In the genomic region with DNA sequence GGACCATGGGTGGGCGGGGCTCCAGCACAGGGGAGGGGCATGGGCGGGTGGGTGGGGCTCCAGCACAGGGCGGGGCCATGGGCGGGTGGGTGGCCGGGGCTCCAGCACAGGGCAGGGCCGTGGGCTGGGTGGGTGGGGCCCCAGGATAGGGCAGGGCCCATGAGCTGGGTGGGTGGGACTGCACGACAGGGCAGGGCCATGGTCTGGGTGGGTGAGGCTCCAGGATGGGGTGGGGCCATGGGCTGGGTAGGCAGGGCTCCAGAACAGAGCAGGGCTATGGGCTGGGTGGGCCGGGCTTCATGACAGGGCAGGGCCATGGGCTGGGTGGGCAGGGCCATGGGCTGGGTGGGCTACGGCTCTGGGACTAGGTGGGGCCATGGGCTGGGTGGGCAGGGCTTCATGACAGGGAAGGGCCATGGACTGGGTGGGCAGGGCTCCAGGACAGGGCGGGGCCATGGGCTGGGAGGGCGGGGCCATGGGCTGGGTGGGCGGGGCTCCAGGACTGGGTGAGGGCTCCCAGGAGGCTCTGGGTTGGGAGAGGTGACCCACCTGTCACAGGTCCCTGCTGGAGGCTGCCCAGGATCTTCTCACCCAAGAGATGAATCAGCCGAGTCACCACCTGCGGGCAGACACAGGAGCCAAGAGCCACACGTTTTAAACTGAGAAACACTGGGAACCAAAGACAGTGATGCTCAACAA, we compare ENCODE assay signal across 10 cellular contexts. TPM values are rescaled to one million over a fixed set of nuclear protein-coding genes. Genes with fewer than 3 reads are reported as not detected.
A peak's percentile ranks its signal among the peaks of the same experiment; 100 is the strongest.
DNase-seq lines count a peak whose midpoint lies in the region; FAIRE-seq and TF ChIP-seq lines count a peak whose summit lies in the region.
"Had no signal": no experiment of that assay in that cellular context is flagged by ENCODE, and none has a peak within 500 bp of the region (broad histone marks: within the 10 kb centered on the region; RNA-seq: fewer than 3 reads in every experiment).

No MANE protein-coding gene starts in this region.

- H3K4me2 ChIP-seq in SK-N-SH: no peak overlapping the region

- no peaks in the 10 kb centered on the region for H3K9me3 ChIP-seq in SK-N-SH
- H3K9me3 ChIP-seq: SJSA1 had no signal

- H3K79me2 ChIP-seq in SK-N-SH (ENCODE audit: insufficient read depth): no peaks in the 10 kb centered on the region

- no peak overlapping the region for H3K9ac ChIP-seq in SK-N-SH

- TF ChIP-seq EP300 in SK-N-SH (IDR thresholded peaks at IDR 0.05; ENCODE audit: borderline replicate concordance in 1 of 2, low read depth in 1 of 2, low read length in 1 of 2): no peak

- H3K27me3 ChIP-seq in SK-N-SH (ENCODE audit: insufficient read depth): no peaks in the 10 kb centered on the region
- H3K27me3 ChIP-seq: SJSA1 had no signal

- TF ChIP-seq CTCF in SK-N-SH (IDR thresholded peaks at IDR 0.05): no peak

- no peak overlapping the region for H2AFZ ChIP-seq in SK-N-SH (ENCODE audit: low read depth)

- peaks cover 0 to 10% of the 10 kb centered on the region in 2 experiments; a peak in 1 of 4 replicates for H3K4me1 ChIP-seq in SK-N-SH (ENCODE audit: control insufficient read depth in 1 of 2, insufficient read depth in 2 of 2, low read depth in 1 of 2, low read length in 1 of 2)
- H3K4me1 ChIP-seq: SJSA1 had no signal

- H3K9me2 ChIP-seq in SK-N-SH: no peaks in the 10 kb centered on the region

- CTCF ChIA-PET in SK-N-SH (lab: Yijun Ruan, JAX): interaction anchor here (1.1 to 1.5 kb wide), 2 partner anchors 8 to 70 kb away, joined by 3 to 5 read pairs; partner anchors contain the start of genes EXD3 and NOXA1

- no peaks in the 10 kb centered on the region for H3K36me3 ChIP-seq in SK-N-SH (replicated peaks in 1 of 2; ENCODE audit: control insufficient read depth in 1 of 2, insufficient read depth in 2 of 2, low read length in 1 of 2)
- H3K36me3 ChIP-seq: SJSA1 had no signal

- peak; percentile 1 for DNase-seq in stimulated activated CD4-positive, alpha-beta T cell treated with anti-CD3 and anti-CD28 coated beads, Interleukin-12 subunit alpha, Interleukin-12 subunit beta, amount 100 ng/mL, for 4 hours
- no peak for DNase-seq in stimulated activated CD4-positive, alpha-beta T cell treated with anti-CD3 and anti-CD28 coated beads, Interleukin-4, amount 100 ng/mL, for 24 hours
- peak; percentile 84 for DNase-seq in SK-N-SH
- DNase-seq in iPS DF 19.7 (ENCODE audit: low read depth, low spot score): peak; percentile 9
- DNase-seq in NCI-H526 treated with DMSO at 0.1 percent for 48 hours (lab: John Stamatoyannopoulos, UW): no peak
- DNase-seq in NCI-H446 treated with DMSO at 0.1 percent for 48 hours (lab: John Stamatoyannopoulos, UW): no peak
- no peak for DNase-seq in GM19239 (ENCODE audit: insufficient read length, low spot score)
- no peak for DNase-seq in DMS114 treated with DMSO at 0.1 percent for 48 hours (lab: John Stamatoyannopoulos, UW; ENCODE audit: unreplicated experiment)

- H3F3A ChIP-seq in SK-N-SH (replicated peaks; ENCODE audit: insufficient read depth): no peaks in the 10 kb centered on the region

- H4K20me1 ChIP-seq in SK-N-SH (ENCODE audit: insufficient read depth): no peaks in the 10 kb centered on the region

- TF ChIP-seq RAD21 in SK-N-SH (IDR thresholded peaks at IDR 0.05; ENCODE audit: low read length): no peak

- no peak overlapping the region for H3K4me3 ChIP-seq in SK-N-SH (ENCODE audit: low read depth in 2 of 2, low read length in 1 of 2)
- H3K4me3 ChIP-seq: SJSA1 had no signal

- FAIRE-seq in GM19239 (lab: Jason Lieb, UNC): no peak
- FAIRE-seq: astrocyte had no signal

- 82% methylated on average over 10 of the region's 15 CpGs for WGBS in SK-N-SH (ENCODE audit: low lambda C conversion rate)

- POLR2A ChIA-PET in SK-N-SH (lab: Yijun Ruan, JAX): no interaction called here

- H3K27ac ChIP-seq in SK-N-SH (ENCODE audit: low read depth in 2 of 2, low read length in 1 of 2): no peak overlapping the region
- H3K27ac ChIP-seq: SJSA1 had no signal

TF ChIP-seq in SK-N-SH, 30 proteins besides CTCF, POLR2A, EP300 and RAD21 (continues in another document):
- no peak for TF ChIP-seq NFIC (IDR thresholded peaks at IDR 0.05; ENCODE audit: borderline replicate concordance)
- no peak for TF ChIP-seq GABPA (IDR thresholded peaks at IDR 0.05; ENCODE audit: low read depth)
- TF ChIP-seq, protein P1, sequence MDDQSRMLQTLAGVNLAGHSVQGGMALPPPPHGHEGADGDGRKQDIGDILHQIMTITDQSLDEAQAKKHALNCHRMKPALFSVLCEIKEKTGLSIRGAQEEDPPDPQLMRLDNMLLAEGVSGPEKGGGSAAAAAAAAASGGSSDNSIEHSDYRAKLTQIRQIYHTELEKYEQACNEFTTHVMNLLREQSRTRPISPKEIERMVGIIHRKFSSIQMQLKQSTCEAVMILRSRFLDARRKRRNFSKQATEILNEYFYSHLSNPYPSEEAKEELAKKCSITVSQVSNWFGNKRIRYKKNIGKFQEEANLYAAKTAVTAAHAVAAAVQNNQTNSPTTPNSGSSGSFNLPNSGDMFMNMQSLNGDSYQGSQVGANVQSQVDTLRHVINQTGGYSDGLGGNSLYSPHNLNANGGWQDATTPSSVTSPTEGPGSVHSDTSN (IDR thresholded peaks at IDR 0.05): no peak
- TF ChIP-seq SIN3A (IDR thresholded peaks at IDR 0.05; ENCODE audit: borderline replicate concordance, low read depth, low read length): no peak
- TF ChIP-seq FOSL2 (IDR thresholded peaks at IDR 0.05; ENCODE audit: borderline replicate concordance, low read depth): no peak
- TF ChIP-seq GATA2 (CRISPR knock-in tag; IDR thresholded peaks at IDR 0.05): no peak
- TF ChIP-seq MXI1 (IDR thresholded peaks at IDR 0.05; ENCODE audit: low read depth, low read length): no peak
- TF ChIP-seq REST (IDR thresholded peaks at IDR 0.05; ENCODE audit: low read depth, low read length): no peak
- TF ChIP-seq TAF1 (IDR thresholded peaks at IDR 0.05; ENCODE audit: borderline replicate concordance, low read depth, low read length): no peak
- no peak for TF ChIP-seq RXRA (IDR thresholded peaks at IDR 0.05; ENCODE audit: borderline replicate concordance, low read depth)
- no peak for TF ChIP-seq MAX (IDR thresholded peaks at IDR 0.05; ENCODE audit: low read depth)
- no peak for TF ChIP-seq ZBTB33 (IDR thresholded peaks at IDR 0.05; ENCODE audit: borderline replicate concordance, low read depth)
- no peak for TF ChIP-seq JUND (IDR thresholded peaks at IDR 0.05)

RNA-seq across cellular contexts. Expression of gene NSMF, which starts 33.5 kb away (rescaled TPM):
- polyA plus RNA-seq in SK-N-SH (2012; rRNA removed): 58.6 and 58.8 TPM in 2 replicates
- polyA plus RNA-seq in SK-N-SH (2012; cell fraction: cytosol; rRNA removed): 23.7 and 36.2 TPM in 2 replicates
- polyA plus RNA-seq in SK-N-SH (2012; cell fraction: nucleus; rRNA removed): 185 and 220 TPM in 2 replicates

RNA-seq across cellular contexts. Expression of gene ENTPD8, which starts 51.5 kb away (rescaled TPM):
- polyA plus RNA-seq in SK-N-SH (2012; rRNA removed): 0.18 and 0.30 TPM in 2 replicates
- 0.03 and 0.12 TPM in 2 replicates for polyA plus RNA-seq in SK-N-SH (2012; cell fraction: cytosol; rRNA removed)
- polyA plus RNA-seq in SK-N-SH (2012; cell fraction: nucleus; rRNA removed): 2.2 and 2.6 TPM in 2 replicates

RNA-seq across cellular contexts. Expression of gene PNPLA7, which starts 57.6 kb away (rescaled TPM):
- 0.88 and 0.99 TPM in 2 replicates for polyA plus RNA-seq in SK-N-SH (2012; rRNA removed)
- 0.24 and 0.35 TPM in 2 replicates for polyA plus RNA-seq in SK-N-SH (2012; cell fraction: cytosol; rRNA removed)
- polyA plus RNA-seq in SK-N-SH (2012; cell fraction: nucleus; rRNA removed): 10.1 and 11.1 TPM in 2 replicates

RNA-seq across cellular contexts. Expression of gene MRPL41, which starts 59.1 kb away (rescaled TPM):
- polyA plus RNA-seq in SK-N-SH (2012; rRNA removed): 39.4 and 58.9 TPM in 2 replicates
- 32.3 and 39.9 TPM in 2 replicates for polyA plus RNA-seq in SK-N-SH (2012; cell fraction: cytosol; rRNA removed)
- polyA plus RNA-seq in SK-N-SH (2012; cell fraction: nucleus; rRNA removed): 29.5 and 53.2 TPM in 2 replicates

Comparison
In these comparisons a context has a peak if more than half of its experiments do, and no peak if none do; other contexts are left out.
1. DNase-seq: peak in stimulated activated CD4-positive, alpha-beta T cell treated with anti-CD3 and anti-CD28 coated beads, Interleukin-12 subunit alpha, Interleukin-12 subunit beta, amount 100 ng/mL, for 4 hours (single experiment), SK-N-SH (single experiment) and iPS DF 19.7 (single experiment); none in stimulated activated CD4-positive, alpha-beta T cell treated with anti-CD3 and anti-CD28 coated beads, Interleukin-4, amount 100 ng/mL, for 24 hours (single experiment), NCI-H526 treated with DMSO at 0.1 percent for 48 hours (single experiment), NCI-H446 treated with DMSO at 0.1 percent for 48 hours (single experiment), GM19239 (single experiment) and DMS114 treated with DMSO at 0.1 percent for 48 hours (single experiment).